22 cellular contexts compared by ENCODE assay signal in the genomic region with DNA sequence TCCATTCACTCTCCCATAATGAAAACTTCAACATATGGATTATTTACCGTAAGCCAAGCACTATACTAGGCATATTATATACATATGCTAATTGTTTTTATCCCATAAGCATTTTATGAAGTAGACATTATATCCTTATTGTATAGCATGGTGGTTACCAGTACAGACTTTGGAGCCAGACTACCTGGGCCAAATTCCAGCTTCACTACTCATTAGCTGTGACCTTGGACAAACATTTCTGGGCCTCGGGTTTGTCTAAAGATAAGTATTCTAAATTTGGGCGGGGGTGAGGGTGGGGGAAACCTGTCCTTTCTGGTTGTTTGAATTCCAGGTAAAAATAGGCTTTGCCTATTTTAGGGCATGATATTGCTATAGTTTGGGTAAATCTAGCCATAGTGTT.
DNase-seq lines count a peak whose midpoint lies in the region; ATAC-seq, FAIRE-seq and TF ChIP-seq lines count a peak whose summit lies in the region.
"Had no signal": no experiment of that assay in that cellular context is flagged by ENCODE, and none has a peak within 500 bp of the region (broad histone marks: within the 10 kb centered on the region; RNA-seq: fewer than 3 reads in every experiment).

No MANE protein-coding gene starts in this region.

- WGBS in small intestine, 3 donors: 47 to 69% (median 50%) methylated on average over 3 of the region's 3 CpGs

- DNase-seq in Right ventricle myocardium superior (no peak), left ventricle myocardium inferior (no peak), HuH-7.5 (ENCODE audit: low spot score) (peak; percentile 13), mucosa of descending colon (peak in 1 of 3 donors; percentile 9), small intestine (peak; percentile 9), frontal cortex (ENCODE audit: low spot score in 2 of 2) (no peak)
- DNase-seq: 8988T; ACHN; AML-193; C1 segment of cervical spinal cord; Calu3; CD4-positive, alpha-beta memory T cell; COR-L47; DMS53; DMS79 treated with DMSO at 0.1 percent for 48 hours; GF-D8; GOT3; H7; HCEC 1CT had no signal

- H3K27me3 ChIP-seq in left ventricle myocardium inferior (ENCODE audit: low read depth) (no peaks in the 10 kb centered on the region), small intestine (ENCODE audit: control insufficient read depth in 2 of 2, insufficient read depth in 2 of 2, low read length in 2 of 2) (no peaks in the 10 kb centered on the region)

- TF ChIP-seq CTCF in left ventricle myocardium inferior (IDR thresholded peaks at IDR 0.05; ENCODE audit: borderline replicate concordance) (no peak), mucosa of descending colon (IDR thresholded peaks at IDR 0.05) (no peak)

- H3K27ac ChIP-seq in left ventricle myocardium inferior (replicated peaks) (no peak overlapping the region), small intestine (ENCODE audit: low read depth in 1 of 2, low read length in 1 of 2) (no peak overlapping the region)
- H3K27ac ChIP-seq: A549 had no signal

- H3K36me3 ChIP-seq in left ventricle myocardium inferior (no peaks in the 10 kb centered on the region), mucosa of descending colon (ENCODE audit: low read depth) (no peaks in the 10 kb centered on the region), small intestine (ENCODE audit: control insufficient read depth in 2 of 2, insufficient read depth in 2 of 2, low read length in 2 of 2) (no peaks in the 10 kb centered on the region)

- H3K4me1 ChIP-seq in left ventricle myocardium inferior: peaks cover 13% of the 10 kb centered on the region
- no peaks in the 10 kb centered on the region for H3K4me1 ChIP-seq in mucosa of descending colon (ENCODE audit: low read depth)
- no peaks in the 10 kb centered on the region for H3K4me1 ChIP-seq in small intestine (ENCODE audit: control insufficient read depth in 2 of 2, insufficient read depth in 1 of 2, low read depth in 1 of 2, low read length in 1 of 2)
- H3K4me1 ChIP-seq: A549 had no signal

- H3K4me3 ChIP-seq in left ventricle myocardium inferior (no peak overlapping the region), mucosa of descending colon (no peak overlapping the region), small intestine (ENCODE audit: low read depth in 1 of 2, low read length in 2 of 2) (no peak overlapping the region)
- H3K4me3 ChIP-seq: A549 had no signal

- FAIRE-seq in small intestine (lab: Jason Lieb, UNC) (no peak), frontal cortex (lab: Jason Lieb, UNC) (no peak)
- FAIRE-seq: A549, GM12891 had no signal

- peak; percentile 74 for ATAC-seq in Right ventricle myocardium superior (ENCODE audit: poor library complexity)
- peak; percentile 39 for ATAC-seq in mucosa of descending colon
- no peak for ATAC-seq in HG02970 (IDR thresholded peaks at IDR 0.05; ENCODE audit: low FRiP score, unreplicated experiment)
- ATAC-seq: A549 had no signal

- intact Hi-C loops in Right ventricle myocardium superior (cut with DNase I): no loop called here
- intact Hi-C loops in left ventricle myocardium inferior (cut with micrococcal nuclease): no loop called here
- intact Hi-C loops in mucosa of descending colon (cut with DNase I, micrococcal nuclease): no loop called here

- H3K9me3 ChIP-seq in left ventricle myocardium inferior (replicated peaks): peaks cover 41% of the 10 kb centered on the region
- H3K9me3 ChIP-seq in mucosa of descending colon: peaks cover 7% of the 10 kb centered on the region
- H3K9me3 ChIP-seq in small intestine (ENCODE audit: control insufficient read depth, low read depth): no peaks in the 10 kb centered on the region
- H3K9me3 ChIP-seq: A549 had no signal

Comparison
In these comparisons a context has a peak if more than half of its experiments do, and no peak if none do; other contexts are left out.
1. DNase-seq: peak in HuH-7.5 (single experiment) and small intestine (single experiment); none in Right ventricle myocardium superior (single experiment), left ventricle myocardium inferior (single experiment) and frontal cortex (0 of 2).